ENCODE assay signal across 1 cellular context in the genomic region with DNA sequence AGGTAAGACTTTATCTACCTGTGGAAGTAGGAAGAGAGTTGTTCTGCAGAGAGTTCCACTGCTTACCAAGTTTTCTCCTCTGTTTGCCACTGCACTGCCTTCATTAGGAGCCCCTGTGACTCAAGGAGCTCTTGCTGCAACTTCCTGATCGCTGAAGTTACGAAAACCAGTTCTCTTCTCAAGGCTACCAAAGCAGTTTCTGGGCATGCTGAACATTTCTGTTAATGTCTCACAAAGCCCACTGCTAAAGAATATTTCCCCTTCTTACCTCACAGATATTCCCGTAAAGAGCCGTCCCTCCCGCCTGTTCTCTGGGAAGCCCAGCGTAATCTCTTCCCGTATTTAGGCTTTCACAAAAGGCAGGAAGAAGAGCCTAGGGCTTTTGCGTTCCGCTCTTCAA.
TF ChIP-seq lines count a peak whose summit lies in the region.

No MANE protein-coding gene starts in this region.

TF ChIP-seq in H1, 55 proteins besides CTCF, POLR2A, EP300 and RAD21 (continued from another document):
- TF ChIP-seq, protein P1, sequence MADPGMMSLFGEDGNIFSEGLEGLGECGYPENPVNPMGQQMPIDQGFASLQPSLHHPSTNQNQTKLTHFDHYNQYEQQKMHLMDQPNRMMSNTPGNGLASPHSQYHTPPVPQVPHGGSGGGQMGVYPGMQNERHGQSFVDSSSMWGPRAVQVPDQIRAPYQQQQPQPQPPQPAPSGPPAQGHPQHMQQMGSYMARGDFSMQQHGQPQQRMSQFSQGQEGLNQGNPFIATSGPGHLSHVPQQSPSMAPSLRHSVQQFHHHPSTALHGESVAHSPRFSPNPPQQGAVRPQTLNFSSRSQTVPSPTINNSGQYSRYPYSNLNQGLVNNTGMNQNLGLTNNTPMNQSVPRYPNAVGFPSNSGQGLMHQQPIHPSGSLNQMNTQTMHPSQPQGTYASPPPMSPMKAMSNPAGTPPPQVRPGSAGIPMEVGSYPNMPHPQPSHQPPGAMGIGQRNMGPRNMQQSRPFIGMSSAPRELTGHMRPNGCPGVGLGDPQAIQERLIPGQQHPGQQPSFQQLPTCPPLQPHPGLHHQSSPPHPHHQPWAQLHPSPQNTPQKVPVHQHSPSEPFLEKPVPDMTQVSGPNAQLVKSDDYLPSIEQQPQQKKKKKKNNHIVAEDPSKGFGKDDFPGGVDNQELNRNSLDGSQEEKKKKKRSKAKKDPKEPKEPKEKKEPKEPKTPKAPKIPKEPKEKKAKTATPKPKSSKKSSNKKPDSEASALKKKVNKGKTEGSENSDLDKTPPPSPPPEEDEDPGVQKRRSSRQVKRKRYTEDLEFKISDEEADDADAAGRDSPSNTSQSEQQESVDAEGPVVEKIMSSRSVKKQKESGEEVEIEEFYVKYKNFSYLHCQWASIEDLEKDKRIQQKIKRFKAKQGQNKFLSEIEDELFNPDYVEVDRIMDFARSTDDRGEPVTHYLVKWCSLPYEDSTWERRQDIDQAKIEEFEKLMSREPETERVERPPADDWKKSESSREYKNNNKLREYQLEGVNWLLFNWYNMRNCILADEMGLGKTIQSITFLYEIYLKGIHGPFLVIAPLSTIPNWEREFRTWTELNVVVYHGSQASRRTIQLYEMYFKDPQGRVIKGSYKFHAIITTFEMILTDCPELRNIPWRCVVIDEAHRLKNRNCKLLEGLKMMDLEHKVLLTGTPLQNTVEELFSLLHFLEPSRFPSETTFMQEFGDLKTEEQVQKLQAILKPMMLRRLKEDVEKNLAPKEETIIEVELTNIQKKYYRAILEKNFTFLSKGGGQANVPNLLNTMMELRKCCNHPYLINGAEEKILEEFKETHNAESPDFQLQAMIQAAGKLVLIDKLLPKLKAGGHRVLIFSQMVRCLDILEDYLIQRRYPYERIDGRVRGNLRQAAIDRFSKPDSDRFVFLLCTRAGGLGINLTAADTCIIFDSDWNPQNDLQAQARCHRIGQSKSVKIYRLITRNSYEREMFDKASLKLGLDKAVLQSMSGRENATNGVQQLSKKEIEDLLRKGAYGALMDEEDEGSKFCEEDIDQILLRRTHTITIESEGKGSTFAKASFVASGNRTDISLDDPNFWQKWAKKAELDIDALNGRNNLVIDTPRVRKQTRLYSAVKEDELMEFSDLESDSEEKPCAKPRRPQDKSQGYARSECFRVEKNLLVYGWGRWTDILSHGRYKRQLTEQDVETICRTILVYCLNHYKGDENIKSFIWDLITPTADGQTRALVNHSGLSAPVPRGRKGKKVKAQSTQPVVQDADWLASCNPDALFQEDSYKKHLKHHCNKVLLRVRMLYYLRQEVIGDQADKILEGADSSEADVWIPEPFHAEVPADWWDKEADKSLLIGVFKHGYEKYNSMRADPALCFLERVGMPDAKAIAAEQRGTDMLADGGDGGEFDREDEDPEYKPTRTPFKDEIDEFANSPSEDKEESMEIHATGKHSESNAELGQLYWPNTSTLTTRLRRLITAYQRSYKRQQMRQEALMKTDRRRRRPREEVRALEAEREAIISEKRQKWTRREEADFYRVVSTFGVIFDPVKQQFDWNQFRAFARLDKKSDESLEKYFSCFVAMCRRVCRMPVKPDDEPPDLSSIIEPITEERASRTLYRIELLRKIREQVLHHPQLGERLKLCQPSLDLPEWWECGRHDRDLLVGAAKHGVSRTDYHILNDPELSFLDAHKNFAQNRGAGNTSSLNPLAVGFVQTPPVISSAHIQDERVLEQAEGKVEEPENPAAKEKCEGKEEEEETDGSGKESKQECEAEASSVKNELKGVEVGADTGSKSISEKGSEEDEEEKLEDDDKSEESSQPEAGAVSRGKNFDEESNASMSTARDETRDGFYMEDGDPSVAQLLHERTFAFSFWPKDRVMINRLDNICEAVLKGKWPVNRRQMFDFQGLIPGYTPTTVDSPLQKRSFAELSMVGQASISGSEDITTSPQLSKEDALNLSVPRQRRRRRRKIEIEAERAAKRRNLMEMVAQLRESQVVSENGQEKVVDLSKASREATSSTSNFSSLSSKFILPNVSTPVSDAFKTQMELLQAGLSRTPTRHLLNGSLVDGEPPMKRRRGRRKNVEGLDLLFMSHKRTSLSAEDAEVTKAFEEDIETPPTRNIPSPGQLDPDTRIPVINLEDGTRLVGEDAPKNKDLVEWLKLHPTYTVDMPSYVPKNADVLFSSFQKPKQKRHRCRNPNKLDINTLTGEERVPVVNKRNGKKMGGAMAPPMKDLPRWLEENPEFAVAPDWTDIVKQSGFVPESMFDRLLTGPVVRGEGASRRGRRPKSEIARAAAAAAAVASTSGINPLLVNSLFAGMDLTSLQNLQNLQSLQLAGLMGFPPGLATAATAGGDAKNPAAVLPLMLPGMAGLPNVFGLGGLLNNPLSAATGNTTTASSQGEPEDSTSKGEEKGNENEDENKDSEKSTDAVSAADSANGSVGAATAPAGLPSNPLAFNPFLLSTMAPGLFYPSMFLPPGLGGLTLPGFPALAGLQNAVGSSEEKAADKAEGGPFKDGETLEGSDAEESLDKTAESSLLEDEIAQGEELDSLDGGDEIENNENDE (IDR thresholded peaks at IDR 0.05; ENCODE audit: insufficient replicate concordance, low read length): no peak
- TF ChIP-seq, protein P2, sequence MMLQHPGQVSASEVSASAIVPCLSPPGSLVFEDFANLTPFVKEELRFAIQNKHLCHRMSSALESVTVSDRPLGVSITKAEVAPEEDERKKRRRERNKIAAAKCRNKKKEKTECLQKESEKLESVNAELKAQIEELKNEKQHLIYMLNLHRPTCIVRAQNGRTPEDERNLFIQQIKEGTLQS (IDR thresholded peaks at IDR 0.05; ENCODE audit: insufficient read depth, low read depth, low read length): no peak
- no peak for TF ChIP-seq SP4 (IDR thresholded peaks at IDR 0.05; ENCODE audit: low read length)
- no peak for TF ChIP-seq YY1 (IDR thresholded peaks at IDR 0.05; ENCODE audit: low read depth, low read length)
TF ChIP-seq in H1: peak in this region for 0.
